1 cellular context compared by ENCODE assay signal in the genomic region with DNA sequence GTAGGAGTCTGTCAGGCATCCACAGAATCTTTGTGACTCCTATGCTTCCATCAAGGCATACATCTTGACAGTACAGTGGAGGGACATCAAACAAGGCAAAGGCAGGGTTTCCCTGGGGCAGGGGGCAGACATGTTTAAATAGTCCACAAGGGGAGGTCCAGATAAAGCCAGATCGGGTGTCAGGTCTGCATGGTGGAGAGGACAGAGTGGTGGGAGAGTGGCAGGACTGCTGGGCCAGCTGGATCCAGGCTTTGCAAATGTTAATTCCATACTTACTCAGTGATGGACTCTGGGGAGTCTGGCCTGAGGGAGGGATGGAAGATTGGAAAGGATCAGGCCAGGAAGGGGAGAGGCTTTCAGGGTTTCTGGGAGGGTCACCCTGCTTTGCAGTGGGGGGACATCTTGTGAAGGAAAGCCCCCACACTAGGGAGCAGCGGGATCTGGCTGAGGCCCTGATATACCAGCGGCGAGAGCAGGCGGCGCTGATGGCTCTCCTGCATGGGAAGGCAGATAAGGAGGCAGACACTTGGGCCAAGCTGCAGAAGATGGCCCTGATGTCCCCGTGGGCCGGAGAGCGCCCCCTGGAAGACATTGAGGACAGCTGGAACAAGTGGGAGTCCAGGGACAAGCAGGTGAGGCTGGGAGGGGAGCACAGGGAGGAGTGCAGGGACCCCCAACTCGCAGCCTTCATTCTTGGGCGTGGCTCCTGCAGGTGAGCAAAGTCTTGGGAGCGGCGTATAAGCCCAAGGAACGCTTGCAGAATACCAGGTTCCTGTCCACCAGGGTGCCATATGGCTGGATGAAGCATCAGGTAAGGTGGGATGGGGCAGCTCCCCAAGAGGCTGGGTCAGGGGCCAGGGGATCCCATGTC.
TF ChIP-seq lines count a peak whose summit lies in the region.

No MANE protein-coding gene starts in this region.

TF ChIP-seq in HepG2, 621 proteins besides CTCF, POLR2A, EP300 and RAD21 (continued from another document):
- TF ChIP-seq, protein P1, sequence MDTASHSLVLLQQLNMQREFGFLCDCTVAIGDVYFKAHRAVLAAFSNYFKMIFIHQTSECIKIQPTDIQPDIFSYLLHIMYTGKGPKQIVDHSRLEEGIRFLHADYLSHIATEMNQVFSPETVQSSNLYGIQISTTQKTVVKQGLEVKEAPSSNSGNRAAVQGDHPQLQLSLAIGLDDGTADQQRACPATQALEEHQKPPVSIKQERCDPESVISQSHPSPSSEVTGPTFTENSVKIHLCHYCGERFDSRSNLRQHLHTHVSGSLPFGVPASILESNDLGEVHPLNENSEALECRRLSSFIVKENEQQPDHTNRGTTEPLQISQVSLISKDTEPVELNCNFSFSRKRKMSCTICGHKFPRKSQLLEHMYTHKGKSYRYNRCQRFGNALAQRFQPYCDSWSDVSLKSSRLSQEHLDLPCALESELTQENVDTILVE (CRISPR knock-in tag; IDR thresholded peaks at IDR 0.05) = no peak
- no peak for TF ChIP-seq HOXA3 (CRISPR knock-in tag; IDR thresholded peaks at IDR 0.05)
- TF ChIP-seq ZC3H4 (CRISPR knock-in tag; IDR thresholded peaks at IDR 0.05; ENCODE audit: borderline replicate concordance) = no peak
